ENCODE assay signal across 9 cellular contexts in the genomic region with DNA sequence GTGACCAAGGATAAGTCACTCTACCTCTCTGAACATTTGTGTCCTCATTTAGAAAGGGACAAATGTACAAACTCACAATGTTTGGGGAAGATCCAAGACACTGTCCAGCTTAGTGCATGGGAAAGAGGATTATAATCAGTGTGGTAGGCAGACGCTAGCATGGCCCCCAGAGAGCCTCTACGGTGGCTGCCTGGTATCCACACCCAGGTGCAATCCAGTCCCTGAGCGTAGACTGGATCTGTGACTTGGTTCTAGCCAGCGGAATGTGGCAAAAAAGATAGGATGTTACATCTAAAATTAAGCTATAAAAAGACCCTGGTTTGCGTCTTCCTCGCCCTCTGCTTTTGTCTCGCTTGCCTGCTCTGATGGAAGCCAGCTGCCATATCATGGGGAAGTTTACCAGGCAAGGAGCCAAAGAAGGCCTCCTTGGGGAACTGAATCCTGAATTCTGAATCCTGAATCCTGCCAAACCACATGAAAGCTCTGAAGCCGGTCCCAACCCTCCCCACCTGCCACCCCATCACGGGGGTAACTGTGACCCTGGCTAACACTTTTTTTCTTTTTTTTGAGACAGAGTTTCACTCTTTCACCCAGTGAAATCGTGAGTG. TPM values are rescaled to one million over a fixed set of nuclear protein-coding genes. Genes with fewer than 3 reads are reported as not detected.
DNase-seq lines count a peak whose midpoint lies in the region; ATAC-seq and TF ChIP-seq lines count a peak whose summit lies in the region.
"Had no signal": no experiment of that assay in that cellular context is flagged by ENCODE, and none has a peak within 500 bp of the region (broad histone marks: within the 10 kb centered on the region; RNA-seq: fewer than 3 reads in every experiment).

No MANE protein-coding gene starts in this region.

- no peak for TF ChIP-seq CTCF in chondrocyte (IDR thresholded peaks at IDR 0.05)
- no peak for TF ChIP-seq CTCF in upper lobe of left lung (IDR thresholded peaks at IDR 0.05)

- H3K27me3 Mint-ChIP-seq in chondrocyte (ENCODE audit: low read depth): no peaks in the 10 kb centered on the region

- DNase-seq in NCI-H2107 treated with DMSO at 0.1 percent for 48 hours (lab: John Stamatoyannopoulos, UW; ENCODE audit: unreplicated experiment) (peak; percentile 23), chondrocyte (ENCODE audit: low spot score) (no peak), left colon (peak; percentile 35 to 50), upper lobe of left lung (no peak), DMS153 treated with DMSO at 0.1 percent for 48 hours (lab: John Stamatoyannopoulos, UW; ENCODE audit: unreplicated experiment) (no peak)
- DNase-seq: activated CD4-positive, alpha-beta T cell treated with anti-CD3 and anti-CD28 coated beads, Interleukin-2, amount 10 ng/mL, durations not matched to agents 24 days and 14 days had no signal

- peaks cover 34% of the 10 kb centered on the region for H3K4me1 Mint-ChIP-seq in chondrocyte (ENCODE audit: low read depth)

- H3K27ac Mint-ChIP-seq in chondrocyte (ENCODE audit: unreplicated experiment): peak overlapping the region; percentile 66
- H3K27ac Mint-ChIP-seq: activated CD4-positive, alpha-beta T cell treated with anti-CD3 and anti-CD28 coated beads, Interleukin-2, amount 10 ng/mL, durations not matched to agents 24 days and 14 days; activated naive CD4-positive, alpha-beta T cell treated with anti-CD3 and anti-CD28 coated beads, Interleukin-2, amount 50 U/mL, for 72 hours had no signal

- peaks cover 20 to 33% (median 27%) of the 10 kb centered on the region in 4 donors for H3K4me1 ChIP-seq in upper lobe of left lung

- H3K9me3 ChIP-seq in upper lobe of left lung: no peaks in the 10 kb centered on the region

- no peak overlapping the region for H3K4me3 Mint-ChIP-seq in chondrocyte (ENCODE audit: unreplicated experiment)
- H3K4me3 Mint-ChIP-seq: activated CD4-positive, alpha-beta T cell treated with anti-CD3 and anti-CD28 coated beads, Interleukin-2, amount 10 ng/mL, durations not matched to agents 24 days and 14 days had no signal

- no peak for TF ChIP-seq EP300 in upper lobe of left lung (IDR thresholded peaks at IDR 0.05)

- H3K9me3 Mint-ChIP-seq in chondrocyte (ENCODE audit: low read depth): no peaks in the 10 kb centered on the region
- H3K9me3 Mint-ChIP-seq: activated CD4-positive, alpha-beta T cell treated with anti-CD3 and anti-CD28 coated beads, Interleukin-2, amount 10 ng/mL, durations not matched to agents 24 days and 14 days; activated naive CD4-positive, alpha-beta T cell treated with anti-CD3 and anti-CD28 coated beads, Interleukin-2, amount 50 U/mL, for 72 hours had no signal

- no peaks in the 10 kb centered on the region for H3K36me3 ChIP-seq in upper lobe of left lung

- 54 to 69% methylated on average over 10 of the region's 10 CpGs for WGBS in upper lobe of left lung, 2 donors

- intact Hi-C loops in left colon (cut with DNase I, micrococcal nuclease): no loop called here

- H3K36me3 Mint-ChIP-seq in chondrocyte (ENCODE audit: low read depth): no peaks in the 10 kb centered on the region
- H3K36me3 Mint-ChIP-seq: activated naive CD4-positive, alpha-beta T cell treated with anti-CD3 and anti-CD28 coated beads, Interleukin-2, amount 50 U/mL, for 72 hours had no signal

- H3K27ac ChIP-seq in upper lobe of left lung: peak overlapping the region in 3 of 4 donors; percentile 27 to 54 (median 49)

- no peak overlapping the region for H3K4me3 ChIP-seq in upper lobe of left lung

- no peaks in the 10 kb centered on the region for H3K27me3 ChIP-seq in upper lobe of left lung

- no peak for TF ChIP-seq POLR2A in upper lobe of left lung (IDR thresholded peaks at IDR 0.05)

- ATAC-seq in left colon (no peak), upper lobe of left lung (ENCODE audit: low FRiP score in 2 of 2) (peak in 1 of 2 donors; percentile 32), GM21619 (IDR thresholded peaks at IDR 0.05; ENCODE audit: unreplicated experiment) (no peak), GM21528 (IDR thresholded peaks at IDR 0.05; ENCODE audit: low FRiP score, unreplicated experiment) (no peak)
- ATAC-seq: activated naive CD4-positive, alpha-beta T cell treated with anti-CD3 and anti-CD28 coated beads, Interleukin-2, amount 50 U/mL, for 72 hours had no signal

RNA-seq across cellular contexts. Expression of gene PLXDC1, which starts 51.6 kb away (rescaled TPM):
- 11.1 to 40.5 TPM (median 37.4 TPM) in 3 replicates for total RNA-seq in chondrocyte
- 1 to 10 TPM; 2.3 to 5.0 TPM for total RNA-seq in left colon
- total RNA-seq in upper lobe of left lung: 10 to 100 TPM in 3 of 6 donors, 1 to 10 TPM in 3; 3.8 to 47.1 (median 10.5) TPM

Comparison
In these comparisons a context has a peak if more than half of its experiments do, and no peak if none do; other contexts are left out.
1. DNase-seq: peak in NCI-H2107 treated with DMSO at 0.1 percent for 48 hours (single experiment) and left colon (2 of 2); none in chondrocyte (single experiment), upper lobe of left lung (0 of 2) and DMS153 treated with DMSO at 0.1 percent for 48 hours (single experiment).